1 cellular context compared by ENCODE assay signal in the genomic region with DNA sequence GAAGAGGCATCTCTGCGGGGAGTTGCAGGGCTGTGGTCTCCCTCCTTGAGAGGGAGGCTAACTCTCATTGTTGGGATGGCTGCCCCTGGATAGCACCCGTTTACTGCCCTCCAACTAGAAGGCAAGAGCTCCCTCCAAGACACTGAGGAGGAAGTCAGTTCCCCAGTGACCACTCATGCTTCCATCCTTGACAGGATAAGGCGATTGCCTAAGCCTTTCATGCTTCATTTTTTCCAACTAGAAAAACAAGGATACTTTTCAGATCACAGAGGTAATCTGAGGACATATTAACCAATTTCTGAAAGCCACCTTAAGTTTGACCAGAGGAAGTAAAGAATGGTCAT.
TF ChIP-seq lines count a peak whose summit lies in the region.

No MANE protein-coding gene starts in this region.

TF ChIP-seq in GM23338, 12 proteins besides CTCF, POLR2A, EP300 and RAD21 (continued from another document):
- TF ChIP-seq, protein P1, sequence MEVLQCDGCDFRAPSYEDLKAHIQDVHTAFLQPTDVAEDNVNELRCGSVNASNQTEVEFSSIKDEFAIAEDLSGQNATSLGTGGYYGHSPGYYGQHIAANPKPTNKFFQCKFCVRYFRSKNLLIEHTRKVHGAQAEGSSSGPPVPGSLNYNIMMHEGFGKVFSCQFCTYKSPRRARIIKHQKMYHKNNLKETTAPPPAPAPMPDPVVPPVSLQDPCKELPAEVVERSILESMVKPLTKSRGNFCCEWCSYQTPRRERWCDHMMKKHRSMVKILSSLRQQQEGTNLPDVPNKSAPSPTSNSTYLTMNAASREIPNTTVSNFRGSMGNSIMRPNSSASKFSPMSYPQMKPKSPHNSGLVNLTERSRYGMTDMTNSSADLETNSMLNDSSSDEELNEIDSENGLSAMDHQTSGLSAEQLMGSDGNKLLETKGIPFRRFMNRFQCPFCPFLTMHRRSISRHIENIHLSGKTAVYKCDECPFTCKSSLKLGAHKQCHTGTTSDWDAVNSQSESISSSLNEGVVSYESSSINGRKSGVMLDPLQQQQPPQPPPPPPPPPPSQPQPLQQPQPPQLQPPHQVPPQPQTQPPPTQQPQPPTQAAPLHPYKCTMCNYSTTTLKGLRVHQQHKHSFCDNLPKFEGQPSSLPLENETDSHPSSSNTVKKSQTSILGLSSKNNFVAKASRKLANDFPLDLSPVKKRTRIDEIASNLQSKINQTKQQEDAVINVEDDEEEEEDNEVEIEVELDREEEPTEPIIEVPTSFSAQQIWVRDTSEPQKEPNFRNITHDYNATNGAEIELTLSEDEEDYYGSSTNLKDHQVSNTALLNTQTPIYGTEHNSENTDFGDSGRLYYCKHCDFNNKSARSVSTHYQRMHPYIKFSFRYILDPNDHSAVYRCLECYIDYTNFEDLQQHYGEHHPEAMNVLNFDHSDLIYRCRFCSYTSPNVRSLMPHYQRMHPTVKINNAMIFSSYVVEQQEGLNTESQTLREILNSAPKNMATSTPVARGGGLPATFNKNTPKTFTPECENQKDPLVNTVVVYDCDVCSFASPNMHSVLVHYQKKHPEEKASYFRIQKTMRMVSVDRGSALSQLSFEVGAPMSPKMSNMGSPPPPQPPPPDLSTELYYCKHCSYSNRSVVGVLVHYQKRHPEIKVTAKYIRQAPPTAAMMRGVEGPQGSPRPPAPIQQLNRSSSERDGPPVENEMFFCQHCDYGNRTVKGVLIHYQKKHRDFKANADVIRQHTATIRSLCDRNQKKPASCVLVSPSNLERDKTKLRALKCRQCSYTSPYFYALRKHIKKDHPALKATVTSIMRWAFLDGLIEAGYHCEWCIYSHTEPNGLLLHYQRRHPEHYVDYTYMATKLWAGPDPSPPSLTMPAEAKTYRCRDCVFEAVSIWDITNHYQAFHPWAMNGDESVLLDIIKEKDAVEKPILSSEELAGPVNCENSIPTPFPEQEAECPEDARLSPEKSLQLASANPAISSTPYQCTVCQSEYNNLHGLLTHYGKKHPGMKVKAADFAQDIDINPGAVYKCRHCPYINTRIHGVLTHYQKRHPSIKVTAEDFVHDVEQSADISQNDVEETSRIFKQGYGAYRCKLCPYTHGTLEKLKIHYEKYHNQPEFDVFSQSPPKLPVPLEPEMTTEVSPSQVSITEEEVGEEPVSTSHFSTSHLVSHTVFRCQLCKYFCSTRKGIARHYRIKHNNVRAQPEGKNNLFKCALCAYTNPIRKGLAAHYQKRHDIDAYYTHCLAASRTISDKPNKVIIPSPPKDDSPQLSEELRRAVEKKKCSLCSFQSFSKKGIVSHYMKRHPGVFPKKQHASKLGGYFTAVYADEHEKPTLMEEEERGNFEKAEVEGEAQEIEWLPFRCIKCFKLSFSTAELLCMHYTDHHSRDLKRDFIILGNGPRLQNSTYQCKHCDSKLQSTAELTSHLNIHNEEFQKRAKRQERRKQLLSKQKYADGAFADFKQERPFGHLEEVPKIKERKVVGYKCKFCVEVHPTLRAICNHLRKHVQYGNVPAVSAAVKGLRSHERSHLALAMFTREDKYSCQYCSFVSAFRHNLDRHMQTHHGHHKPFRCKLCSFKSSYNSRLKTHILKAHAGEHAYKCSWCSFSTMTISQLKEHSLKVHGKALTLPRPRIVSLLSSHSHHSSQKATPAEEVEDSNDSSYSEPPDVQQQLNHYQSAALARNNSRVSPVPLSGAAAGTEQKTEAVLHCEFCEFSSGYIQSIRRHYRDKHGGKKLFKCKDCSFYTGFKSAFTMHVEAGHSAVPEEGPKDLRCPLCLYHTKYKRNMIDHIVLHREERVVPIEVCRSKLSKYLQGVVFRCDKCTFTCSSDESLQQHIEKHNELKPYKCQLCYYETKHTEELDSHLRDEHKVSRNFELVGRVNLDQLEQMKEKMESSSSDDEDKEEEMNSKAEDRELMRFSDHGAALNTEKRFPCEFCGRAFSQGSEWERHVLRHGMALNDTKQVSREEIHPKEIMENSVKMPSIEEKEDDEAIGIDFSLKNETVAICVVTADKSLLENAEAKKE (CRISPR knock-in tag; IDR thresholded peaks at IDR 0.05), result no peak
- no peak for TF ChIP-seq NANOG (IDR thresholded peaks at IDR 0.05; ENCODE audit: borderline replicate concordance)
TF ChIP-seq in GM23338: peak in this region for 0.
